ENCODE assay signal across 14 cellular contexts in the genomic region with DNA sequence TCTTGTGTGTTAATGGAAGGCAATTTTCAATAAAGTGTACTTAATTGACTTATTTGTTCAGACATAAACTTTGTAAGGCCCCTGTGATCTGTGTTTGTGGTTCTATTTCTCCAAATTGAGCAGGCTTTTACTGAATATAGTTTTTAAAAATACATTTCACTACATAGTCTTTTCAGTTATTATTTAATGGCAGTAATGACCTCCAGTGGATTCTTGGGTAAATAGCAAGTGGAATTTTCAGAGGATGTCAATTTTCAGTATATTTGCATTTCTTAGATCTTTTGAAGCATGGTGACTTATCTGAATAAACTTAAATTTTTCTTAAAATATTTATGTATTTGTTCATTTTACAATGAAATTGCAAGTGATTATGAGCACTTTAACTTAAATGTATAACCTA.
A peak's percentile ranks its signal among the peaks of the same experiment; 100 is the strongest.
DNase-seq lines count a peak whose midpoint lies in the region; ATAC-seq and TF ChIP-seq lines count a peak whose summit lies in the region.
"Had no signal": no experiment of that assay in that cellular context is flagged by ENCODE, and none has a peak within 500 bp of the region (broad histone marks: within the 10 kb centered on the region; RNA-seq: fewer than 3 reads in every experiment).

No MANE protein-coding gene starts in this region.

- no peaks in the 10 kb centered on the region for H3F3A ChIP-seq in SK-N-SH (replicated peaks; ENCODE audit: insufficient read depth)

- no peaks in the 10 kb centered on the region for H3K36me3 Mint-ChIP-seq in H9 (ENCODE audit: insufficient read depth in 1 of 3, low read depth in 3 of 3)

- no peak overlapping the region for H4K8ac ChIP-seq in H9 (replicated peaks; ENCODE audit: insufficient read length, low read depth, low read length)

- no peak overlapping the region for H3K23ac ChIP-seq in H9 (ENCODE audit: insufficient read length, low read depth, low read length)

- TF ChIP-seq RAD21 in SK-N-SH (IDR thresholded peaks at IDR 0.05; ENCODE audit: low read length), result peak; percentile 71

- H3K9me3 ChIP-seq in H9 (ENCODE audit: control insufficient read depth, low read depth, low read length), result no peaks in the 10 kb centered on the region
- no peaks in the 10 kb centered on the region for H3K9me3 ChIP-seq in SK-N-SH
- H3K9me3 ChIP-seq: body of pancreas, Peyer's patch had no signal

- H3K4me3 Mint-ChIP-seq in H9, result no peak overlapping the region
- H3K4me3 Mint-ChIP-seq: neural crest cell had no signal

- H3K27ac ChIP-seq in H9 (ENCODE audit: insufficient read length, low read depth, low read length) (no peak overlapping the region), SK-N-SH (ENCODE audit: low read depth in 2 of 2, low read length in 1 of 2) (no peak overlapping the region), foreskin keratinocyte (no peak overlapping the region)
- H3K27ac ChIP-seq: body of pancreas, Peyer's patch had no signal

- H2BK15ac ChIP-seq in H9 (ENCODE audit: low read depth, low read length), result no peak overlapping the region

- H3K9me3 Mint-ChIP-seq in H9, result no peaks in the 10 kb centered on the region
- H3K9me3 Mint-ChIP-seq: neural crest cell had no signal

- H3K36me3 ChIP-seq in SK-N-SH (replicated peaks in 1 of 2; ENCODE audit: control insufficient read depth in 1 of 2, insufficient read depth in 2 of 2, low read length in 1 of 2), result no peaks in the 10 kb centered on the region
- H3K36me3 ChIP-seq: Peyer's patch had no signal

- no peak overlapping the region for H2BK5ac ChIP-seq in H9 (ENCODE audit: insufficient read length, low read length)

- H4K91ac ChIP-seq in H9 (ENCODE audit: insufficient read length, low read depth, low read length), result no peak overlapping the region

- H2BK120ac ChIP-seq in H9 (ENCODE audit: low read depth, low read length, poor library complexity, severe bottlenecking), result no peak overlapping the region

- in situ Hi-C loops in ACHN (cut with HindIII; ENCODE audit: low pct_ligation_motif_present, low pct_unique_long_range_greater_than_20kb, low sequenced_read_pairs), result no loop called here

- H3K23me2 ChIP-seq in H9 (ENCODE audit: insufficient read length, low read depth, low read length, poor library complexity, severe bottlenecking), result no peaks in the 10 kb centered on the region

- H3K4me2 ChIP-seq in H9 (ENCODE audit: insufficient read depth, insufficient read length, low read length), result no peak overlapping the region
- H3K4me2 ChIP-seq in SK-N-SH, result no peak overlapping the region

- H3T11ph ChIP-seq in H9 (ENCODE audit: low read length), result no peak overlapping the region

- no peak overlapping the region for H3K56ac ChIP-seq in H9 (ENCODE audit: insufficient read length, low read depth, low read length)

- TF ChIP-seq CTCF in H9 (conservative IDR thresholded peaks at IDR 0.05) (peak; percentile 36; the same call in 2 of the 3 replicates), SK-N-SH (IDR thresholded peaks at IDR 0.05) (peak; percentile 63), foreskin keratinocyte (conservative IDR thresholded peaks at IDR 0.05) (peak; percentile 54)

- H3K4me1 Mint-ChIP-seq in H9, result no peaks in the 10 kb centered on the region
- H3K4me1 Mint-ChIP-seq: neural crest cell had no signal

- POLR2A ChIA-PET in SK-N-SH (lab: Yijun Ruan, JAX), result no interaction called here

- H3K79me2 ChIP-seq in H9 (ENCODE audit: insufficient read depth, low read length) (no peaks in the 10 kb centered on the region), SK-N-SH (ENCODE audit: insufficient read depth) (no peaks in the 10 kb centered on the region)

- DNase-seq in ACHN, result peak; percentile 39
- DNase-seq in H9, result no peak
- DNase-seq in SK-N-SH, result peak; percentile 18
- no peak for DNase-seq in foreskin keratinocyte
- no peak for DNase-seq in activated T-cell treated with anti-CD3 and anti-CD28 coated beads, Interleukin-2, amount 50 U/mL, for 48 hours
- DNase-seq in NCI-H526 treated with DMSO at 0.1 percent for 48 hours (lab: John Stamatoyannopoulos, UW), result no peak
- DNase-seq: activated effector memory CD4-positive, alpha-beta T cell treated with anti-CD3 and anti-CD28 coated beads, Interleukin-2, amount 50 U/mL, for 16 hours; body of pancreas; hypothalamus; NCI-H1930; Peyer's patch had no signal

- H3K18ac ChIP-seq in H9 (ENCODE audit: insufficient read length, low read depth, low read length), result no peak overlapping the region

- H2BK12ac ChIP-seq in H9 (ENCODE audit: insufficient read length, low read depth, low read length), result no peak overlapping the region

- no peak overlapping the region for H3K4me3 ChIP-seq in SK-N-SH (ENCODE audit: low read depth in 2 of 2, low read length in 1 of 2)
- H3K4me3 ChIP-seq: body of pancreas, Peyer's patch had no signal

- H3K27ac Mint-ChIP-seq in H9, result no peak overlapping the region

- no peak overlapping the region for H3K9ac ChIP-seq in H9 (ENCODE audit: extremely low read depth, insufficient read length, low read length)
- H3K9ac ChIP-seq in SK-N-SH, result no peak overlapping the region

- no peak overlapping the region for H4K5ac ChIP-seq in H9 (ENCODE audit: insufficient read length, low read depth, low read length)

- no peak for ATAC-seq in foreskin keratinocyte
- no peak for ATAC-seq in HG03521 (IDR thresholded peaks at IDR 0.05; ENCODE audit: unreplicated experiment)
- no peak for ATAC-seq in HG03025 (IDR thresholded peaks at IDR 0.05; ENCODE audit: low FRiP score, unreplicated experiment)
- ATAC-seq: body of pancreas had no signal

- no peak overlapping the region for H3K4ac ChIP-seq in H9 (ENCODE audit: low read depth, low read length)

- H2AFZ ChIP-seq in H9 (ENCODE audit: low read length) (no peak overlapping the region), SK-N-SH (ENCODE audit: low read depth) (no peak overlapping the region)

- no peak overlapping the region for H2AK5ac ChIP-seq in H9 (ENCODE audit: insufficient read length, low read length)

- TF ChIP-seq EP300 in SK-N-SH (IDR thresholded peaks at IDR 0.05; ENCODE audit: borderline replicate concordance in 1 of 2, low read depth in 1 of 2, low read length in 1 of 2), result no peak

- H3K27me3 ChIP-seq in H9 (ENCODE audit: insufficient read depth, low read length), result no peaks in the 10 kb centered on the region
- no peaks in the 10 kb centered on the region for H3K27me3 ChIP-seq in SK-N-SH (ENCODE audit: insufficient read depth)
- no peaks in the 10 kb centered on the region for H3K27me3 ChIP-seq in foreskin keratinocyte
- H3K27me3 ChIP-seq: body of pancreas, Peyer's patch had no signal

- H4K20me1 ChIP-seq in H9 (ENCODE audit: control insufficient read depth, insufficient read depth, insufficient read length), result no peaks in the 10 kb centered on the region
- no peaks in the 10 kb centered on the region for H4K20me1 ChIP-seq in SK-N-SH (ENCODE audit: insufficient read depth)

- no peak overlapping the region for H3K14ac ChIP-seq in H9 (ENCODE audit: insufficient read depth, low read length)

- H3K4me1 ChIP-seq in H9 (ENCODE audit: insufficient read depth, low read length) (no peaks in the 10 kb centered on the region), SK-N-SH (ENCODE audit: control insufficient read depth in 1 of 2, insufficient read depth in 2 of 2, low read depth in 1 of 2, low read length in 1 of 2) (no peaks in the 10 kb centered on the region; a peak in 1 of 4 replicates), foreskin keratinocyte (no peaks in the 10 kb centered on the region)
- H3K4me1 ChIP-seq: body of pancreas, Peyer's patch had no signal

- no peaks in the 10 kb centered on the region for H3K27me3 Mint-ChIP-seq in H9 (ENCODE audit: low read depth)

- CTCF ChIA-PET in SK-N-SH (lab: Yijun Ruan, JAX), result interaction anchor here (0.7 to 1.7 kb wide), 14 partner anchors 9 to 628 kb away, joined by 3 to 9 read pairs (median 4); no protein-coding TSS in a partner anchor

- no peak overlapping the region for H2BK20ac ChIP-seq in H9 (ENCODE audit: low read depth, low read length, poor library complexity, severe bottlenecking)

- no peaks in the 10 kb centered on the region for H3K79me1 ChIP-seq in H9 (ENCODE audit: insufficient read depth, low read depth, low read length, poor library complexity, severe bottlenecking)

- H3K9me2 ChIP-seq in SK-N-SH, result no peaks in the 10 kb centered on the region

TF ChIP-seq in SK-N-SH, 30 proteins besides CTCF, POLR2A, EP300 and RAD21:
- TF ChIP-seq SMC3 (IDR thresholded peaks at IDR 0.05; ENCODE audit: low read depth, low read length) (peak; percentile 31), SIN3A (IDR thresholded peaks at IDR 0.05; ENCODE audit: borderline replicate concordance, low read depth, low read length) (no peak), RFX5 (IDR thresholded peaks at IDR 0.05; ENCODE audit: low read length) (no peak)

Comparison
In these comparisons a context has a peak if more than half of its experiments do, and no peak if none do; other contexts are left out.
1. DNase-seq: peak in ACHN (single experiment) and SK-N-SH (single experiment); none in H9 (single experiment), foreskin keratinocyte (0 of 2), activated T-cell treated with anti-CD3 and anti-CD28 coated beads, Interleukin-2, amount 50 U/mL, for 48 hours (0 of 2) and NCI-H526 treated with DMSO at 0.1 percent for 48 hours (single experiment).
2. Peak in every context shown above with its lines, with median percentiles within 50 percentile points of each other: CTCF ChIP-seq.